Comparison of ENCODE assay signal across 1 cellular context in genomic region chr3:195855471-195856409, GRCh38.
TF ChIP-seq lines count a peak whose summit lies in the region.

No MANE protein-coding gene starts in this region.

TF ChIP-seq in HepG2, 621 proteins besides CTCF, POLR2A, EP300 and RAD21:
- no peak for TF ChIP-seq ZNF562 (CRISPR knock-in tag; IDR thresholded peaks at IDR 0.05; ENCODE audit: borderline replicate concordance)
- TF ChIP-seq, protein P1, sequence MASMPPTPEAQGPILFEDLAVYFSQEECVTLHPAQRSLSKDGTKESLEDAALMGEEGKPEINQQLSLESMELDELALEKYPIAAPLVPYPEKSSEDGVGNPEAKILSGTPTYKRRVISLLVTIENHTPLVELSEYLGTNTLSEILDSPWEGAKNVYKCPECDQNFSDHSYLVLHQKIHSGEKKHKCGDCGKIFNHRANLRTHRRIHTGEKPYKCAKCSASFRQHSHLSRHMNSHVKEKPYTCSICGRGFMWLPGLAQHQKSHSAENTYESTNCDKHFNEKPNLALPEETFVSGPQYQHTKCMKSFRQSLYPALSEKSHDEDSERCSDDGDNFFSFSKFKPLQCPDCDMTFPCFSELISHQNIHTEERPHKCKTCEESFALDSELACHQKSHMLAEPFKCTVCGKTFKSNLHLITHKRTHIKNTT (CRISPR knock-in tag; IDR thresholded peaks at IDR 0.05) = no peak
- TF ChIP-seq RBM22 (optimal IDR thresholded peaks at IDR 0.05; ENCODE audit: low read length) = no peak
- no peak for TF ChIP-seq RARA (CRISPR knock-in tag; IDR thresholded peaks at IDR 0.05)
- TF ChIP-seq ZNF879 (CRISPR knock-in tag; IDR thresholded peaks at IDR 0.05) = no peak
- no peak for TF ChIP-seq RXRA (CRISPR knock-in tag; IDR thresholded peaks at IDR 0.05)
- TF ChIP-seq SETDB1 (CRISPR knock-in tag; IDR thresholded peaks at IDR 0.05; ENCODE audit: borderline replicate concordance) = no peak
- no peak for TF ChIP-seq FOXK1 (CRISPR knock-in tag; IDR thresholded peaks at IDR 0.05; ENCODE audit: borderline replicate concordance, low read depth)
- TF ChIP-seq ZSCAN9 (CRISPR knock-in tag; IDR thresholded peaks at IDR 0.05; ENCODE audit: borderline replicate concordance) = no peak
- TF ChIP-seq HNF4A (CRISPR knock-in tag; IDR thresholded peaks at IDR 0.05) = no peak
TF ChIP-seq in HepG2: peak in this region for 0.
